Comparison of ENCODE assay signal across 8 cellular contexts in genomic region chr19:13234518-13234917, GRCh38.
DNase-seq lines count a peak whose midpoint lies in the region; ATAC-seq and TF ChIP-seq lines count a peak whose summit lies in the region.

No MANE protein-coding gene starts in this region.

- TF ChIP-seq CTCF in AG04450 (IDR thresholded peaks at IDR 0.05; ENCODE audit: low read depth, low read length) (peak; percentile 62), HEK293 (tag by site-specific recombination; IDR thresholded peaks at IDR 0.05) (0 out of 2 replicates have a peak, but pooled peaks have one; percentile 22), lung (IDR thresholded peaks at IDR 0.05; ENCODE audit: control extremely low read depth, extremely low read depth) (peak; percentile 29)

- DNase-seq in AG04450 (ENCODE audit: low read depth, low spot score) (no peak), amniotic epithelial cell (ENCODE audit: low read depth) (peak; percentile 3), lung (ENCODE audit: low spot score) (peak; percentile 35), NCI-H1417 (lab: John Stamatoyannopoulos, UW) (no peak)

- peaks cover 11% of the 10 kb centered on the region for H3K4me1 Mint-ChIP-seq in T-helper 1 cell treated with Interleukin-12 subunit alpha and Interleukin-12 subunit beta and Interleukin-4 antibody, amounts not matched to agents 30 μg/mL and 1 μg/mL, for 36 hours (ENCODE audit: low read depth)
- H3K4me1 Mint-ChIP-seq in stimulated activated naive CD8-positive, alpha-beta T cell treated with anti-CD3 and anti-CD28 coated beads, Interleukin-15, Interleukin-2, amounts not matched to agents 100 ng/mL and 50 ng/mL, for 24 hours (ENCODE audit: low read depth): peaks cover 10% of the 10 kb centered on the region

- H3K4me3 Mint-ChIP-seq in T-helper 1 cell treated with Interleukin-12 subunit alpha and Interleukin-12 subunit beta and Interleukin-4 antibody, amounts not matched to agents 30 μg/mL and 1 μg/mL, for 36 hours: no peak overlapping the region
- H3K4me3 Mint-ChIP-seq in stimulated activated naive CD8-positive, alpha-beta T cell treated with anti-CD3 and anti-CD28 coated beads, Interleukin-15, Interleukin-2, amounts not matched to agents 100 ng/mL and 50 ng/mL, for 24 hours: no peak overlapping the region

- CTCF ChIA-PET in AG04450 (lab: Charles Lee) (no interaction called here), HEK293 (lab: Yijun Ruan, JAX) (no interaction called here)

- no peak for ATAC-seq in lung (ENCODE audit: insufficient read depth, low FRiP score)
- no peak for ATAC-seq in GM19455 (IDR thresholded peaks at IDR 0.05; ENCODE audit: unreplicated experiment)

- POLR2A ChIA-PET in AG04450 (lab: Yijun Ruan, JAX) (no interaction called here), HEK293 (lab: Yijun Ruan, JAX) (interaction anchor here (0.7 kb wide), 1 partner anchor 83 kb away, joined by 4 read pairs; no protein-coding TSS in a partner anchor)

- peaks cover 4% of the 10 kb centered on the region for H3K27me3 Mint-ChIP-seq in T-helper 1 cell treated with Interleukin-12 subunit alpha and Interleukin-12 subunit beta and Interleukin-4 antibody, amounts not matched to agents 30 μg/mL and 1 μg/mL, for 36 hours (ENCODE audit: low read depth)
- H3K27me3 Mint-ChIP-seq in stimulated activated naive CD8-positive, alpha-beta T cell treated with anti-CD3 and anti-CD28 coated beads, Interleukin-15, Interleukin-2, amounts not matched to agents 100 ng/mL and 50 ng/mL, for 24 hours: peaks cover 6% of the 10 kb centered on the region

- peaks cover 16% of the 10 kb centered on the region for H3K9me3 Mint-ChIP-seq in T-helper 1 cell treated with Interleukin-12 subunit alpha and Interleukin-12 subunit beta and Interleukin-4 antibody, amounts not matched to agents 30 μg/mL and 1 μg/mL, for 36 hours
- H3K9me3 Mint-ChIP-seq in stimulated activated naive CD8-positive, alpha-beta T cell treated with anti-CD3 and anti-CD28 coated beads, Interleukin-15, Interleukin-2, amounts not matched to agents 100 ng/mL and 50 ng/mL, for 24 hours: no peaks in the 10 kb centered on the region

- H3K36me3 ChIP-seq in HEK293 (ENCODE audit: control insufficient read depth in 2 of 2, insufficient read depth in 1 of 2, low read length in 2 of 2) (no peaks in the 10 kb centered on the region), lung (ENCODE audit: control insufficient read depth in 2 of 2, insufficient read depth in 2 of 2, low read length in 2 of 2) (no peaks in the 10 kb centered on the region)

- H3K9me3 ChIP-seq in AG04450 (ENCODE audit: control insufficient read depth, insufficient read depth, low read length): peaks cover 17% of the 10 kb centered on the region
- H3K9me3 ChIP-seq in HEK293 (ENCODE audit: control insufficient read depth, insufficient read depth, low read depth, low read length): no peaks in the 10 kb centered on the region
- peaks cover 0 to 6% of the 10 kb centered on the region in 2 donors for H3K9me3 ChIP-seq in lung (ENCODE audit: control insufficient read depth in 2 of 2, insufficient read depth in 1 of 2, low read length in 1 of 2)

- 5 to 9% methylated on average over 13 of the region's 13 CpGs for whole genome bisulfite sequencing in lung, 2 donors

- no peaks in the 10 kb centered on the region for H3K4me1 ChIP-seq in HEK293 (ENCODE audit: control insufficient read depth, insufficient read depth, low read length)
- H3K4me1 ChIP-seq in lung (ENCODE audit: control insufficient read depth in 2 of 2, insufficient read depth in 2 of 2, low read length in 2 of 2): peaks cover 0 to 5% of the 10 kb centered on the region in 2 donors

- peak overlapping the region; percentile 64 for H3K27ac Mint-ChIP-seq in T-helper 1 cell treated with Interleukin-12 subunit alpha and Interleukin-12 subunit beta and Interleukin-4 antibody, amounts not matched to agents 30 μg/mL and 1 μg/mL, for 36 hours
- H3K27ac Mint-ChIP-seq in stimulated activated naive CD8-positive, alpha-beta T cell treated with anti-CD3 and anti-CD28 coated beads, Interleukin-15, Interleukin-2, amounts not matched to agents 100 ng/mL and 50 ng/mL, for 24 hours: peak overlapping the region; percentile 56

- H3K27ac ChIP-seq in AG04450 (ENCODE audit: low read depth, low read length) (no peak overlapping the region), HEK293 (ENCODE audit: extremely low read depth, low read depth, low read length) (no peak overlapping the region), lung (ENCODE audit: low read depth in 1 of 2, low read length in 1 of 2) (no peak overlapping the region)

- no peaks in the 10 kb centered on the region for H3K36me3 Mint-ChIP-seq in T-helper 1 cell treated with Interleukin-12 subunit alpha and Interleukin-12 subunit beta and Interleukin-4 antibody, amounts not matched to agents 30 μg/mL and 1 μg/mL, for 36 hours (ENCODE audit: low read depth)
- H3K36me3 Mint-ChIP-seq in stimulated activated naive CD8-positive, alpha-beta T cell treated with anti-CD3 and anti-CD28 coated beads, Interleukin-15, Interleukin-2, amounts not matched to agents 100 ng/mL and 50 ng/mL, for 24 hours (ENCODE audit: low read depth): no peaks in the 10 kb centered on the region

- no peak overlapping the region for H3K4me3 ChIP-seq in AG04450 (ENCODE audit: low read depth, low read length)
- H3K4me3 ChIP-seq in HEK293 (ENCODE audit: low read depth, low read length): no peak overlapping the region
- no peak overlapping the region for H3K4me3 ChIP-seq in lung

- no peaks in the 10 kb centered on the region for H3K27me3 ChIP-seq in AG04450 (ENCODE audit: control insufficient read depth, insufficient read depth, low read length)
- H3K27me3 ChIP-seq in lung (ENCODE audit: control insufficient read depth, insufficient read depth): no peaks in the 10 kb centered on the region

TF ChIP-seq in HEK293, 187 proteins besides CTCF, POLR2A, EP300 and RAD21 (continues in another document):
- TF ChIP-seq ZNF202 (tag by site-specific recombination; IDR thresholded peaks at IDR 0.05; ENCODE audit: borderline replicate concordance): no peak
- no peak for TF ChIP-seq ZNF10 (tag by site-specific recombination; IDR thresholded peaks at IDR 0.05)
- 0 out of 2 replicates have a peak, but pooled peaks have one; percentile 18 for TF ChIP-seq ZNF654 (tag by site-specific recombination; IDR thresholded peaks at IDR 0.05; ENCODE audit: low read depth)
- TF ChIP-seq ZNF404 (tag by site-specific recombination; IDR thresholded peaks at IDR 0.05): no peak
- TF ChIP-seq ZNF391 (tag by site-specific recombination; IDR thresholded peaks at IDR 0.05; ENCODE audit: borderline replicate concordance, low read depth): no peak
- TF ChIP-seq ZNF473 (tag by site-specific recombination; IDR thresholded peaks at IDR 0.05): no peak
- peak; percentile 26; the same call in 1 of the 2 replicates for TF ChIP-seq EGR2 (tag by site-specific recombination; IDR thresholded peaks at IDR 0.05; ENCODE audit: low read depth)
- no peak for TF ChIP-seq ZNF2 (tag by site-specific recombination; IDR thresholded peaks at IDR 0.05)
- TF ChIP-seq ATF2 (tag by site-specific recombination; IDR thresholded peaks at IDR 0.05; ENCODE audit: low read depth): no peak
- no peak for TF ChIP-seq ZNF645 (tag by site-specific recombination; IDR thresholded peaks at IDR 0.05)
- TF ChIP-seq ZNF248 (tag by site-specific recombination; IDR thresholded peaks at IDR 0.05): no peak
- no peak for TF ChIP-seq KLF10 (tag by site-specific recombination; IDR thresholded peaks at IDR 0.05)
- TF ChIP-seq ZSCAN5A (tag by site-specific recombination; IDR thresholded peaks at IDR 0.05): no peak
- TF ChIP-seq ZNF580 (tag by site-specific recombination; IDR thresholded peaks at IDR 0.05): peak; percentile 49; the same call in 1 of the 2 replicates
- TF ChIP-seq SP2 (tag by site-specific recombination; IDR thresholded peaks at IDR 0.05): no peak
- TF ChIP-seq KLF9 (tag by site-specific recombination; IDR thresholded peaks at IDR 0.05; ENCODE audit: low read depth): peak; percentile 58
- TF ChIP-seq ZNF37A (tag by site-specific recombination; IDR thresholded peaks at IDR 0.05): no peak
- TF ChIP-seq ZNF416 (tag by site-specific recombination; IDR thresholded peaks at IDR 0.05): no peak
- no peak for TF ChIP-seq KLF7 (tag by site-specific recombination; IDR thresholded peaks at IDR 0.05; ENCODE audit: borderline replicate concordance)

Comparison
In these comparisons a context has a peak if more than half of its experiments do, and no peak if none do; other contexts are left out.
1. DNase-seq: peak in amniotic epithelial cell (single experiment) and lung (single experiment); none in AG04450 (single experiment) and NCI-H1417 (0 of 3).
2. Peak in every context shown above with its lines, with median percentiles within 50 percentile points of each other: CTCF ChIP-seq.